14 cellular contexts compared by ENCODE assay signal in the genomic region with DNA sequence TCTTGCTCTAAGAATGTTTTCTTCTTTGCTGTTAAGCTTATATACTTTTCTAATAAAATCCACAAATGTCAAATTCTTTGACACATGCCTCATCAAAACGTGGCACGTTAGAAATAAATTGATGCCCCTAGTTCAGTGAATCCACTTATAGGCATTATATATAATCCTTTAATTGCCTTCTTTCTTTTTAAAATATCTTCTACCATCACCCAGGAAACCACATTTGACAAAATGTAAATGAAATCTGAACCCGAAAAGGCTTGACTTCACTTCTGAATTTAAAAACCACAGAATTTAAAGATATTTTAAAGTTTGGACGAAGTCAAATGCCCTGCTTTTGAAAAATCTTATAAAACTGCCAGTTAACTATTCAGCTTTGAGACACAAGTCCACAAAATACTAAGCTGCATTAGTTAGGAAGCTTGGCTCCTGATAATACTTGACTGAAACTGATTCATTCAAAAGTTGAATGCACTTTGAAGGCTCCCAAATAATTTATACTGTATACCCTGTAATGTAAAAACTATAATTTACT. TPM values are rescaled to one million over a fixed set of nuclear protein-coding genes. Genes with fewer than 3 reads are reported as not detected.
DNase-seq lines count a peak whose midpoint lies in the region; ATAC-seq and TF ChIP-seq lines count a peak whose summit lies in the region.
"Had no signal": no experiment of that assay in that cellular context is flagged by ENCODE, and none has a peak within 500 bp of the region (broad histone marks: within the 10 kb centered on the region; RNA-seq: fewer than 3 reads in every experiment).

No MANE protein-coding gene starts in this region.

- H3K4me2 ChIP-seq in Karpas-422 (ENCODE audit: low read depth, low read length, poor library complexity, severe bottlenecking): peak overlapping the region; percentile 64
- H3K4me2 ChIP-seq in PC-3 (ENCODE audit: low read length): peak overlapping the region; percentile 37; the same call in 1 of the 2 replicates

- CTCF ChIA-PET in PC-3 (lab: Charles Lee): no interaction called here

- H4K20me1 ChIP-seq in Karpas-422 (ENCODE audit: insufficient read depth, low read depth, low read length) (no peaks in the 10 kb centered on the region), PC-3 (ENCODE audit: low read length) (no peaks in the 10 kb centered on the region)

- H3K9me2 ChIP-seq in Karpas-422 (replicated peaks; ENCODE audit: insufficient read depth, low read length) (no peaks in the 10 kb centered on the region), PC-3 (replicated peaks; ENCODE audit: low read length) (no peaks in the 10 kb centered on the region)

- no TSS peak for BruUV-seq in PC-3 (replicated peaks; lab: Mats Ljungman, UMichigan)

- no peaks in the 10 kb centered on the region for H3K36me3 ChIP-seq in Karpas-422 (ENCODE audit: insufficient read depth, low read length)
- no peaks in the 10 kb centered on the region for H3K36me3 ChIP-seq in PC-3 (ENCODE audit: low read depth, low read length)
- H3K36me3 ChIP-seq: SJCRH30 had no signal

- H3K4me1 Mint-ChIP-seq in nephron progenitor cell (peaks cover 26% of the 10 kb centered on the region), osteocyte (ENCODE audit: unreplicated experiment) (peaks cover 10% of the 10 kb centered on the region)

- no peak; the same call in 1 of the 2 replicates for ATAC-seq in PC-3
- ATAC-seq in omental fat pad (ENCODE audit: low FRiP score): no peak
- ATAC-seq in left colon: no peak
- ATAC-seq in GM21360 (IDR thresholded peaks at IDR 0.05; ENCODE audit: unreplicated experiment): no peak

- H3K27me3 Mint-ChIP-seq in nephron progenitor cell (ENCODE audit: low read depth, poor library complexity): peaks cover 6% of the 10 kb centered on the region
- H3K27me3 Mint-ChIP-seq in osteocyte (ENCODE audit: unreplicated experiment): peaks cover 11% of the 10 kb centered on the region

- H3K36me3 Mint-ChIP-seq in nephron progenitor cell (ENCODE audit: low read depth) (peaks cover 11% of the 10 kb centered on the region), osteocyte (ENCODE audit: unreplicated experiment) (no peaks in the 10 kb centered on the region)

- peak; percentile 56 for DNase-seq in Karpas-422
- no peak for DNase-seq in PC-3
- DNase-seq in nephron progenitor cell: no peak
- DNase-seq in omental fat pad (ENCODE audit: low spot score): no peak
- no peak for DNase-seq in left colon
- no peak for DNase-seq in osteocyte (ENCODE audit: extremely low spot score, unreplicated experiment)
- DNase-seq: DMS79 treated with DMSO at 0.1 percent for 48 hours, NCI-H1694 treated with DMSO at 0.1 percent for 48 hours, NCI-H510A, NCI-H774, SJCRH30, SW 1271 had no signal

- H3K9me3 ChIP-seq in Karpas-422 (ENCODE audit: low read length): no peaks in the 10 kb centered on the region
- H3K9me3 ChIP-seq in PC-3 (ENCODE audit: low read length): no peaks in the 10 kb centered on the region
- H3K9me3 ChIP-seq: SJCRH30 had no signal

- no peak overlapping the region for H3K27ac ChIP-seq in Karpas-422 (ENCODE audit: low read length)
- no peak overlapping the region for H3K27ac ChIP-seq in PC-3 (ENCODE audit: low read length)
- H3K27ac ChIP-seq: SJCRH30 had no signal

- intact Hi-C loops in PC-3 (cut with micrococcal nuclease): loop anchor here (1.0 to 2.0 kb wide), 2 partner anchors 22 to 155 kb away; partner anchors contain the start of gene KIFAP3
- intact Hi-C loops in left colon (cut with DNase I, micrococcal nuclease): no loop called here

- H3K27ac Mint-ChIP-seq in nephron progenitor cell: no peak overlapping the region
- H3K27ac Mint-ChIP-seq in osteocyte (ENCODE audit: unreplicated experiment): no peak overlapping the region

- peaks cover 30% of the 10 kb centered on the region for H3K9me3 Mint-ChIP-seq in nephron progenitor cell
- H3K9me3 Mint-ChIP-seq in osteocyte (ENCODE audit: unreplicated experiment): peaks cover 11% of the 10 kb centered on the region

- H3K79me2 ChIP-seq in Karpas-422 (ENCODE audit: low read length) (no peaks in the 10 kb centered on the region), PC-3 (ENCODE audit: low read length) (no peaks in the 10 kb centered on the region)

- TF ChIP-seq CTCF in PC-3 (conservative IDR thresholded peaks at IDR 0.05; ENCODE audit: low read depth, low read length) (no peak), nephron progenitor cell (IDR thresholded peaks at IDR 0.05) (no peak), omental fat pad (IDR thresholded peaks at IDR 0.05) (no peak), osteocyte (IDR thresholded peaks at IDR 0.05) (no peak)

- H3K4me3 ChIP-seq in Karpas-422 (ENCODE audit: low read length): peak overlapping the region; percentile 32; the same call in 1 of the 2 replicates
- no peak overlapping the region for H3K4me3 ChIP-seq in PC-3 (ENCODE audit: low read length)
- H3K4me3 ChIP-seq: SJCRH30 had no signal

- peak overlapping the region; percentile 3 for H3K4me3 Mint-ChIP-seq in nephron progenitor cell
- no peak overlapping the region for H3K4me3 Mint-ChIP-seq in osteocyte (ENCODE audit: unreplicated experiment)

- POLR2A ChIA-PET in PC-3 (lab: Charles Lee; ENCODE audit: unreplicated experiment): no interaction called here

- H3K4me1 ChIP-seq in Karpas-422 (ENCODE audit: low read length) (peaks cover 27% of the 10 kb centered on the region), PC-3 (ENCODE audit: insufficient read depth, low read length) (0 out of 2 replicates have a peak, but pooled peaks cover 5% of the 10 kb centered on the region)
- H3K4me1 ChIP-seq: SJCRH30 had no signal

- no peak overlapping the region for H2AFZ ChIP-seq in Karpas-422 (ENCODE audit: low read length)
- no peak overlapping the region for H2AFZ ChIP-seq in PC-3 (ENCODE audit: low read length)

- no peaks in the 10 kb centered on the region for H3K27me3 ChIP-seq in Karpas-422 (ENCODE audit: low read length)
- H3K27me3 ChIP-seq in PC-3 (ENCODE audit: low read length): no peaks in the 10 kb centered on the region
- H3K27me3 ChIP-seq: SJCRH30 had no signal

- H3K9ac ChIP-seq in Karpas-422 (ENCODE audit: low read length) (no peak overlapping the region), PC-3 (ENCODE audit: low read length) (no peak overlapping the region)

- no peaks in the 10 kb centered on the region for H3F3A ChIP-seq in PC-3 (ENCODE audit: low read length, unreplicated experiment)

RNA-seq across cellular contexts. Expression of gene KIFAP3, which starts 22.4 kb away (rescaled TPM):
- total RNA-seq in Karpas-422 (2014; rRNA removed; shearing (Covaris generic); ENCODE audit: low replicate concordance): 4.4 and 8.1 TPM in 2 replicates
- total RNA-seq in PC-3 (2014; rRNA removed): 5.1 and 6.9 TPM in 2 replicates
- 10 to 100 TPM; 20.5 to 34.0 (median 25.6) TPM for total RNA-seq in omental fat pad
- 10 to 100 TPM; 20.6 to 38.2 TPM for total RNA-seq in left colon
- 34.1 and 35.1 TPM in 2 replicates for total RNA-seq in osteocyte

RNA-seq across cellular contexts. Expression of gene NTMT2, which starts 48.9 kb away (rescaled TPM):
- total RNA-seq in Karpas-422 (2014; rRNA removed; shearing (Covaris generic); ENCODE audit: low replicate concordance): not detected in 2 replicates
- total RNA-seq in PC-3 (2014; rRNA removed) (not detected in 2 replicates), omental fat pad (not detected), left colon (not detected), osteocyte (not detected in 2 replicates)
- total RNA-seq: H4, SJCRH30 had no signal
